In the genomic region with DNA sequence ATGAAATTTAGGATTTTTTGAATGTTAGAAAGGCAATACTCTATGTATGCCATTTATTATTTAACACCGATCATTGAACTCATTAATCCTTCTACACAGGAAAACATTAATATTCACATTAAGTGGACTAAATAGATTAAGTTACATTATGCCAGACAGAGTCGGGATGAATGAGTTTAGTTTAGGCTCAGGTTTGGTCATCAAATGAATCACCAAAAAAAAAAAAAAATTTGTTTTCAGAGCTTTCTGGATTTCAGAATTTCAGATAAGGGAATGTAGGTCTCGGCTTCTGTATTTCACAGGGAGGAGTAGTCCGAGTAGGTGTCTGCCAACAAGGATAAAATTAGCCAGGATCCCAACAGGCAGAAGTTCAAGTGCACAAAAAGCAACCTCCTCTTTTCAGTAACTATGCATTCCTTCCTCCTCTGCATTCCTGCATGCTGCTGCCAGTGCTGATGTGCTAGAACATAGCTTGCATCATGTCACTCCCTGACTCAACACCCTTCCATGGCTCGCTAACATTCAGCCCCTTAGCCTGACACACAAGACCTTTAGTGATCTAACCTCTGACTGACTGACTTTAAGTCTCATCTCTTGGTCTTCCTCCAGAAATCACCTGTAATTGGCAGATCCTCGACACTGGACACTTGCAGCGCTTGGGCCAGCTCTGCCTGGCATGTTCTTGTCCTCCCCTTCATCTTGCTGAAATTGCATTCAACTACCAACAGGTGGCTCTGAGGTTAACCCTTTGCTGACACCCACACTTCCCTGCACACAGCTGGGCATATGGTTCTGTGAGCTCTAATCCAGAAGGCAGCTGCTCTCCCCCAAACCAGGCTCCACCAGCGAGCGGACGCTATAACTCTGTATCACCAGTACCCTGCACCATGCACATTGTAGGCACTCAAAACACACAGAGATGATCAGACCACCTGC, we compare ENCODE assay signal across 9 cellular contexts.
A peak's percentile ranks its signal among the peaks of the same experiment; 100 is the strongest.
DNase-seq lines count a peak whose midpoint lies in the region; ATAC-seq and TF ChIP-seq lines count a peak whose summit lies in the region.
"Had no signal": no experiment of that assay in that cellular context is flagged by ENCODE, and none has a peak within 500 bp of the region (broad histone marks: within the 10 kb centered on the region; RNA-seq: fewer than 3 reads in every experiment).

No MANE protein-coding gene starts in this region.

- BruUV-seq in mammary epithelial cell (replicated peaks; lab: Mats Ljungman, UMichigan): no TSS peak

- in situ Hi-C loops in mammary epithelial cell (cut with MboI; ENCODE audit: low sequenced_read_pairs in 2 of 2): loop anchor here (10.0 to 25.0 kb wide), 2 partner anchors 882 to 894 kb away; no protein-coding TSS in a partner anchor

- no peaks in the 10 kb centered on the region for H3K9me2 ChIP-seq in Karpas-422 (replicated peaks; ENCODE audit: insufficient read depth, low read length)

- H4K20me1 ChIP-seq in Karpas-422 (ENCODE audit: insufficient read depth, low read depth, low read length) (peaks cover 6% of the 10 kb centered on the region; the same call in 1 of the 2 replicates), mammary epithelial cell (ENCODE audit: insufficient read depth, low read length) (no peaks in the 10 kb centered on the region), neural progenitor cell (ENCODE audit: low read depth) (no peaks in the 10 kb centered on the region)

- H3K9me3 Mint-ChIP-seq in activated CD4-positive, alpha-beta T cell treated with anti-CD3 and anti-CD28 coated beads, Interleukin-2, amount 10 ng/mL, durations not matched to agents 7 days and 5 days: no peaks in the 10 kb centered on the region
- no peaks in the 10 kb centered on the region for H3K9me3 Mint-ChIP-seq in neural progenitor cell
- H3K9me3 Mint-ChIP-seq: activated T-cell treated with anti-CD3 and anti-CD28 coated beads, Interleukin-2, amount 50 U/mL, for 4 hours had no signal

- ATAC-seq in GM21447 (IDR thresholded peaks at IDR 0.05; ENCODE audit: unreplicated experiment) (no peak), GM19467 (IDR thresholded peaks at IDR 0.05; ENCODE audit: unreplicated experiment) (no peak)

- H3K4me2 ChIP-seq in Karpas-422 (ENCODE audit: low read depth, low read length, poor library complexity, severe bottlenecking) (no peak overlapping the region), mammary epithelial cell (ENCODE audit: insufficient read depth, low read depth, low read length) (no peak overlapping the region), neural progenitor cell (no peak overlapping the region)

- H3K27me3 Mint-ChIP-seq in activated CD4-positive, alpha-beta T cell treated with anti-CD3 and anti-CD28 coated beads, Interleukin-2, amount 10 ng/mL, durations not matched to agents 7 days and 5 days: no peaks in the 10 kb centered on the region
- H3K27me3 Mint-ChIP-seq in neural progenitor cell (ENCODE audit: insufficient read depth, low read depth): peaks cover 8% of the 10 kb centered on the region

- peaks cover 3% of the 10 kb centered on the region for H3K4me1 Mint-ChIP-seq in activated CD4-positive, alpha-beta T cell treated with anti-CD3 and anti-CD28 coated beads, Interleukin-2, amount 10 ng/mL, durations not matched to agents 7 days and 5 days
- peaks cover 19% of the 10 kb centered on the region for H3K4me1 Mint-ChIP-seq in neural progenitor cell

- intact Hi-C loops in mammary epithelial cell (cut with micrococcal nuclease): no loop called here

- H3K4me1 ChIP-seq in Karpas-422 (ENCODE audit: low read length) (peaks cover 10% of the 10 kb centered on the region), mammary epithelial cell (ENCODE audit: insufficient read depth, low read length) (peaks cover 7% of the 10 kb centered on the region), neural progenitor cell (peaks cover 7% of the 10 kb centered on the region)
- H3K4me1 ChIP-seq in effector memory CD4-positive, alpha-beta T cell (ENCODE audit: control insufficient read depth, insufficient read depth, low read length, poor library complexity, severe bottlenecking): no peaks in the 10 kb centered on the region

- no peaks in the 10 kb centered on the region for H3F3A ChIP-seq in neural progenitor cell (ENCODE audit: low read depth)

- WGBS in mammary epithelial cell (ENCODE audit: low coverage, missing lambda C conversion rate): 37% methylated on average over 10 of the region's 10 CpGs

- H3K27me3 ChIP-seq in Karpas-422 (ENCODE audit: low read length) (no peaks in the 10 kb centered on the region), mammary epithelial cell (ENCODE audit: insufficient read depth, low read length) (no peaks in the 10 kb centered on the region), neural progenitor cell (no peaks in the 10 kb centered on the region)
- H3K27me3 ChIP-seq in effector memory CD4-positive, alpha-beta T cell (replicated peaks; ENCODE audit: control insufficient read depth, insufficient read depth, low read length, poor library complexity, severe bottlenecking): no peaks in the 10 kb centered on the region

- no peak overlapping the region for H3K27ac ChIP-seq in Karpas-422 (ENCODE audit: low read length)
- H3K27ac ChIP-seq in mammary epithelial cell (ENCODE audit: insufficient read depth, low read depth, low read length): no peak overlapping the region
- no peak overlapping the region for H3K27ac ChIP-seq in neural progenitor cell
- H3K27ac ChIP-seq in effector memory CD4-positive, alpha-beta T cell (ENCODE audit: insufficient read depth, low read length, poor library complexity, severe bottlenecking): no peak overlapping the region

- H3K4me3 ChIP-seq in Karpas-422 (ENCODE audit: low read length) (no peak overlapping the region), mammary epithelial cell (replicated peaks in 1 of 3; ENCODE audit: insufficient read depth in 1 of 3, low read depth in 2 of 3, low read length in 3 of 3) (no peak overlapping the region), neural progenitor cell (no peak overlapping the region)
- no peak overlapping the region for H3K4me3 ChIP-seq in effector memory CD4-positive, alpha-beta T cell (ENCODE audit: insufficient read depth, low read depth, low read length, poor library complexity, severe bottlenecking)

- peak; percentile 21 for DNase-seq in activated CD4-positive, alpha-beta T cell treated with anti-CD3 and anti-CD28 coated beads, Interleukin-2, amount 10 ng/mL, durations not matched to agents 7 days and 5 days
- no peak for DNase-seq in activated CD4-positive, alpha-beta T cell treated with anti-CD3 and anti-CD28 coated beads for 4 hours
- DNase-seq in Karpas-422: peak; percentile 59
- peak; percentile 63 for DNase-seq in mammary epithelial cell
- DNase-seq in neural progenitor cell (ENCODE audit: low spot score): peak; percentile 69
- no peak for DNase-seq in effector memory CD4-positive, alpha-beta T cell
- DNase-seq: activated T-cell treated with anti-CD3 and anti-CD28 coated beads, Interleukin-2, amount 50 U/mL, for 4 hours had no signal

- CTCF ChIA-PET in activated CD4-positive, alpha-beta T cell treated with anti-CD3 and anti-CD28 coated beads, Interleukin-2, amount 10 ng/mL, durations not matched to agents 7 days and 5 days (lab: Charles Lee): interaction anchor here (0.8 to 2.2 kb wide), 6 partner anchors 13 to 56 kb away, joined by 3 to 7 read pairs (median 4); no protein-coding TSS in a partner anchor
- CTCF ChIA-PET in mammary epithelial cell (lab: Charles Lee; ENCODE audit: low non-redundant PET): interaction anchor here (0.5 to 0.7 kb wide), 4 partner anchors 53 to 336 kb away, joined by 3 to 23 read pairs (median 6); no protein-coding TSS in a partner anchor

- no peaks in the 10 kb centered on the region for H3K36me3 Mint-ChIP-seq in activated CD4-positive, alpha-beta T cell treated with anti-CD3 and anti-CD28 coated beads, Interleukin-2, amount 10 ng/mL, durations not matched to agents 7 days and 5 days (ENCODE audit: low read depth)
- no peaks in the 10 kb centered on the region for H3K36me3 Mint-ChIP-seq in neural progenitor cell

- H2AFZ ChIP-seq in Karpas-422 (ENCODE audit: low read length) (no peak overlapping the region), mammary epithelial cell (ENCODE audit: low read depth, low read length) (no peak overlapping the region), neural progenitor cell (replicated peaks) (no peak overlapping the region)

- H3K9me3 ChIP-seq in Karpas-422 (ENCODE audit: low read length): no peaks in the 10 kb centered on the region
- H3K9me3 ChIP-seq in mammary epithelial cell (replicated peaks; ENCODE audit: insufficient read depth, low read length): no peaks in the 10 kb centered on the region
- H3K9me3 ChIP-seq in neural progenitor cell (ENCODE audit: low read depth): no peaks in the 10 kb centered on the region
- no peaks in the 10 kb centered on the region for H3K9me3 ChIP-seq in effector memory CD4-positive, alpha-beta T cell (ENCODE audit: control insufficient read depth, low read length)

- no peaks in the 10 kb centered on the region for H3K36me3 ChIP-seq in Karpas-422 (ENCODE audit: insufficient read depth, low read length)
- no peaks in the 10 kb centered on the region for H3K36me3 ChIP-seq in mammary epithelial cell (ENCODE audit: insufficient read depth, low read length)
- H3K36me3 ChIP-seq in neural progenitor cell: no peaks in the 10 kb centered on the region
- no peaks in the 10 kb centered on the region for H3K36me3 ChIP-seq in effector memory CD4-positive, alpha-beta T cell (ENCODE audit: control insufficient read depth, insufficient read depth, low read length)

- dilution Hi-C loops in mammary epithelial cell (cut with HindIII; ENCODE audit: low sequenced_read_pairs): loop anchor here (25.0 kb wide), 1 partner anchor 882 kb away; no protein-coding TSS in a partner anchor

- H3K9ac ChIP-seq in Karpas-422 (ENCODE audit: low read length) (no peak overlapping the region), mammary epithelial cell (ENCODE audit: insufficient read depth, low read length) (no peak overlapping the region), neural progenitor cell (no peak overlapping the region)

- peak; percentile 37 to 50 for TF ChIP-seq CTCF in mammary epithelial cell (conservative IDR thresholded peaks at IDR 0.05 in 1 of 2, IDR thresholded peaks at IDR 0.05 in 1 of 2; ENCODE audit: extremely low read depth in 1 of 2, insufficient read depth in 1 of 2, low read depth in 1 of 2, low read length in 2 of 2)
- TF ChIP-seq CTCF in neural progenitor cell (IDR thresholded peaks at IDR 0.05): peak; percentile 67

- H3K27ac Mint-ChIP-seq in activated CD4-positive, alpha-beta T cell treated with anti-CD3 and anti-CD28 coated beads, Interleukin-2, amount 10 ng/mL, durations not matched to agents 7 days and 5 days: no peak overlapping the region
- peak overlapping the region; percentile 38 for H3K27ac Mint-ChIP-seq in neural progenitor cell

- H3K79me2 ChIP-seq in Karpas-422 (ENCODE audit: low read length) (no peaks in the 10 kb centered on the region), mammary epithelial cell (ENCODE audit: insufficient read depth, low read length) (no peaks in the 10 kb centered on the region), neural progenitor cell (ENCODE audit: low read depth) (no peaks in the 10 kb centered on the region)

- no peak overlapping the region for H3K4me3 Mint-ChIP-seq in activated CD4-positive, alpha-beta T cell treated with anti-CD3 and anti-CD28 coated beads, Interleukin-2, amount 10 ng/mL, durations not matched to agents 7 days and 5 days
- no peak overlapping the region for H3K4me3 Mint-ChIP-seq in neural progenitor cell
- H3K4me3 Mint-ChIP-seq: activated T-cell treated with anti-CD3 and anti-CD28 coated beads, Interleukin-2, amount 50 U/mL, for 4 hours had no signal

- POLR2A ChIA-PET in activated CD4-positive, alpha-beta T cell treated with anti-CD3 and anti-CD28 coated beads, Interleukin-2, amount 10 ng/mL, durations not matched to agents 7 days and 5 days (lab: Charles Lee): interaction anchor here (0.6 kb wide), 1 partner anchor 181 kb away, joined by 3 read pairs; no protein-coding TSS in a partner anchor

Comparison
In these comparisons a context has a peak if more than half of its experiments do, and no peak if none do; other contexts are left out.
1. DNase-seq: peak in activated CD4-positive, alpha-beta T cell treated with anti-CD3 and anti-CD28 coated beads, Interleukin-2, amount 10 ng/mL, durations not matched to agents 7 days and 5 days (single experiment), Karpas-422 (single experiment), mammary epithelial cell (single experiment) and neural progenitor cell (single experiment); none in activated CD4-positive, alpha-beta T cell treated with anti-CD3 and anti-CD28 coated beads for 4 hours (0 of 2) and effector memory CD4-positive, alpha-beta T cell (0 of 3).